Comparison of ENCODE assay signal across 9 cellular contexts in genomic region chr10:79246209-79246581, GRCh38.
A peak's percentile ranks its signal among the peaks of the same experiment; 100 is the strongest.
DNase-seq lines count a peak whose midpoint lies in the region; FAIRE-seq and TF ChIP-seq lines count a peak whose summit lies in the region.
"Had no signal": no experiment of that assay in that cellular context is flagged by ENCODE, and none has a peak within 500 bp of the region (broad histone marks: within the 10 kb centered on the region; RNA-seq: fewer than 3 reads in every experiment).

No MANE protein-coding gene starts in this region.

- H3K79me2 ChIP-seq in MM.1S (ENCODE audit: low read length) = peaks cover 82% of the 10 kb centered on the region

- H3K9me2 ChIP-seq in MM.1S (replicated peaks; ENCODE audit: insufficient read depth, low read length) = no peaks in the 10 kb centered on the region

- peaks cover 82 to 87% (median 84%) of the 10 kb centered on the region in 10 experiments for H3K4me1 ChIP-seq in BLaER1 treated with 17β-estradiol and CSF1 and Interleukin-3, amounts not matched to agents 10 nM and 100 nM
- H3K4me1 ChIP-seq in MM.1S (ENCODE audit: low read length) = peaks cover 79% of the 10 kb centered on the region

- DNase-seq in MM.1S (no peak), frontal cortex (ENCODE audit: low spot score in 2 of 2) (peak; percentile 55 to 62), pons (ENCODE audit: low spot score) (peak; percentile 86), GM19239 (ENCODE audit: insufficient read length, low spot score) (no peak), GM12891 (ENCODE audit: insufficient read length, low spot score) (no peak), NCI-H187 treated with DMSO at 0.1 percent for 48 hours (lab: John Stamatoyannopoulos, UW) (no peak)
- DNase-seq in effector CD4-positive, alpha-beta T cell = no peak

- no peaks in the 10 kb centered on the region for H3K9me3 ChIP-seq in BLaER1 treated with 17β-estradiol and CSF1 and Interleukin-3, amounts not matched to agents 10 nM and 100 nM (replicated peaks in 1 of 11)
- H3K9me3 ChIP-seq in MM.1S (replicated peaks; ENCODE audit: insufficient read depth, low read length) = no peaks in the 10 kb centered on the region

- peak overlapping the region; percentile 90 to 99 (median 93) for H3K9ac ChIP-seq in BLaER1 treated with 17β-estradiol and CSF1 and Interleukin-3, amounts not matched to agents 10 nM and 100 nM
- 0 out of 2 replicates have a peak overlapping the region, but pooled peaks have one; percentile 89 for H3K9ac ChIP-seq in MM.1S (ENCODE audit: low read length)

- TF ChIP-seq CTCF in MM.1S (IDR thresholded peaks at IDR 0.05; ENCODE audit: low read length) = no peak

- H3K4me3 ChIP-seq in BLaER1 treated with 17β-estradiol and CSF1 and Interleukin-3, amounts not matched to agents 10 nM and 100 nM = peak overlapping the region; percentile 75 to 88 (median 86)
- no peak overlapping the region for H3K4me3 ChIP-seq in MM.1S (ENCODE audit: low read length)

- H3K27me3 ChIP-seq in BLaER1 treated with 17β-estradiol and CSF1 and Interleukin-3, amounts not matched to agents 10 nM and 100 nM = no peaks in the 10 kb centered on the region
- no peaks in the 10 kb centered on the region for H3K27me3 ChIP-seq in MM.1S (replicated peaks; ENCODE audit: insufficient read depth, low read length)

- H3K4me2 ChIP-seq in BLaER1 treated with 17β-estradiol and CSF1 and Interleukin-3, amounts not matched to agents 10 nM and 100 nM = peak overlapping the region; percentile 96 to 100 (median 99)
- peak overlapping the region; percentile 100 for H3K4me2 ChIP-seq in MM.1S (ENCODE audit: low read depth, low read length)

- no peak for FAIRE-seq in frontal cortex (lab: Jason Lieb, UNC)
- no peak for FAIRE-seq in GM19239 (lab: Jason Lieb, UNC)
- FAIRE-seq in GM12891 (lab: Jason Lieb, UNC) = no peak

- no peak overlapping the region for H2AFZ ChIP-seq in MM.1S (ENCODE audit: low read length)

- peak overlapping the region; percentile 84 to 99 (median 93) for H3K27ac ChIP-seq in BLaER1 treated with 17β-estradiol and CSF1 and Interleukin-3, amounts not matched to agents 10 nM and 100 nM
- H3K27ac ChIP-seq in MM.1S (ENCODE audit: low read length) = peak overlapping the region; percentile 92; the same call in 1 of the 2 replicates
- H3K27ac ChIP-seq: VCaP had no signal

- peaks cover 62% of the 10 kb centered on the region for H3F3A ChIP-seq in MM.1S (ENCODE audit: insufficient read depth, low read length)

- H4K20me1 ChIP-seq in BLaER1 treated with 17β-estradiol and CSF1 and Interleukin-3, amounts not matched to agents 10 nM and 100 nM = peaks cover 54 to 76% (median 73%) of the 10 kb centered on the region in 11 experiments; a peak in 21 of 22 replicates
- H4K20me1 ChIP-seq in MM.1S (ENCODE audit: insufficient read depth, low read length) = no peaks in the 10 kb centered on the region

- TF ChIP-seq POLR2A in GM12891 (IDR thresholded peaks at IDR 0.05; ENCODE audit: low read depth, low read length) = no peak

- H3K36me3 ChIP-seq in BLaER1 treated with 17β-estradiol and CSF1 and Interleukin-3, amounts not matched to agents 10 nM and 100 nM = peaks cover 0 to 26% (median 16%) of the 10 kb centered on the region in 11 experiments; a peak in 16 of 22 replicates
- no peaks in the 10 kb centered on the region for H3K36me3 ChIP-seq in MM.1S (replicated peaks; ENCODE audit: insufficient read depth, low read length)

TF ChIP-seq in GM12891, 5 proteins besides CTCF, POLR2A, EP300 and RAD21:
- TF ChIP-seq SPI1 (IDR thresholded peaks at IDR 0.05; ENCODE audit: low read depth, low read length) = no peak
TF ChIP-seq in GM12891: peak in this region for 0.

Comparison
In these comparisons a context has a peak if more than half of its experiments do, and no peak if none do; other contexts are left out.
1. DNase-seq: peak in frontal cortex (2 of 2) and pons (single experiment); none in MM.1S (single experiment), GM19239 (single experiment), effector CD4-positive, alpha-beta T cell (single experiment), GM12891 (single experiment) and NCI-H187 treated with DMSO at 0.1 percent for 48 hours (single experiment).